28 cellular contexts compared by ENCODE assay signal in the genomic region with DNA sequence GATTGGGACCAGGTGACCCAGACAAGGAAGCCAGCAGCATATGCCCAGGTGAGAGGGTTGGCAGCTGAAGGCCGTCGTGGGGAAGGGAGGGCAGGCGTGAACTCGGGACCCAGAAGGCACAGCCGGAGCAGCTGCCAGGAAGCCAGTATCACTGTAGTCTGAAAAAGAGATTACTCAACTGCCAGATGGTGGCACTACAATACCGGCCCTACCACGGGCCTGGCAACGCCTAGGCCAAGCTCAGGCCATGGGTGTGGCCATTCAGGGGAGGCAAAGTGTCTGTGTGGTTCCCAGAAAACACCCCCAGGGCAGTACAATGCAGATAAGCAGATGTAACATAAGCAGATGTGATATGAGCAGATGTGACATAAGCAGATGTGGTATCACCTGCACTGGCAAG.
DNase-seq lines count a peak whose midpoint lies in the region; ATAC-seq, FAIRE-seq and TF ChIP-seq lines count a peak whose summit lies in the region.
"Had no signal": no experiment of that assay in that cellular context is flagged by ENCODE, and none has a peak within 500 bp of the region (broad histone marks: within the 10 kb centered on the region; RNA-seq: fewer than 3 reads in every experiment).

No MANE protein-coding gene starts in this region.

- TF ChIP-seq EP300 in A549 (IDR thresholded peaks at IDR 0.05) (no peak), GM12878 (IDR thresholded peaks at IDR 0.05; ENCODE audit: borderline replicate concordance in 1 of 2, control insufficient read depth in 1 of 2, low read depth in 2 of 2, low read length in 2 of 2) (no peak)

- RAD21 ChIA-PET in GM12878 (lab: Charles Lee; ENCODE audit: unreplicated experiment): no interaction called here

- H3K4me3 Mint-ChIP-seq in HFFc6 (no peak overlapping the region), natural killer cell (no peak overlapping the region)
- H3K4me3 Mint-ChIP-seq: activated T-cell treated with anti-CD3 and anti-CD28 coated beads, Interleukin-2, amount 50 U/mL, for 4 hours; immature natural killer cell; memory B cell; naive B cell had no signal

- H3K36me3 Mint-ChIP-seq in HFFc6 (ENCODE audit: low read depth) (no peaks in the 10 kb centered on the region), natural killer cell (no peaks in the 10 kb centered on the region)
- H3K36me3 Mint-ChIP-seq: memory B cell, naive B cell had no signal

- ATAC-seq in A549 (peak in 1 of 2 experiments; percentile 51; a peak in 3 of 6 replicates), Panc1 (0 out of 2 replicates have a peak, but pooled peaks have one; percentile 46), GM12878 (no peak), HG02938 (IDR thresholded peaks at IDR 0.05; ENCODE audit: unreplicated experiment) (no peak), natural killer cell (no peak)
- ATAC-seq: activated T-cell treated with anti-CD3 and anti-CD28 coated beads, Interleukin-2, amount 50 U/mL, for 4 hours had no signal

- H3K9ac ChIP-seq in GM12878 (ENCODE audit: control insufficient read depth, insufficient read depth, low read length): no peak overlapping the region

- CTCF ChIA-PET in A549 (lab: Yijun Ruan, JAX) (interaction anchor here (1.2 kb wide), 1 partner anchor 10 kb away, joined by 3 read pairs; no protein-coding TSS in a partner anchor), Panc1 (lab: Charles Lee) (no interaction called here), GM12878 (lab: Yijun Ruan, JAX) (no interaction called here)

- no peaks in the 10 kb centered on the region for H3K27me3 ChIP-seq in Panc1 (ENCODE audit: control insufficient read depth, insufficient read depth, low read length)
- no peaks in the 10 kb centered on the region for H3K27me3 ChIP-seq in GM12878 (replicated peaks in 1 of 2; ENCODE audit: control insufficient read depth in 2 of 2, insufficient read depth in 2 of 2, low read length in 1 of 2)
- H3K27me3 ChIP-seq: SJCRH30 had no signal

- in situ Hi-C loops in Panc1 (cut with HindIII; ENCODE audit: low pct_unique_long_range_greater_than_20kb, low sequenced_read_pairs): no loop called here
- in situ Hi-C loops in GM12878 (cut with MboI): no loop called here

- H3K4me2 ChIP-seq in A549: no peak overlapping the region
- H3K4me2 ChIP-seq in GM12878 (ENCODE audit: control insufficient read depth, insufficient read depth): no peak overlapping the region

- no peak for FAIRE-seq in A549 (lab: Jason Lieb, UNC)
- no peak for FAIRE-seq in GM12878 (lab: Jason Lieb, UNC)
- FAIRE-seq: D721Med, endometrium, frontal cortex, GM12892, RCC 7860, TTC549 had no signal

- H3K4me1 ChIP-seq in A549 (no peaks in the 10 kb centered on the region), Panc1 (ENCODE audit: control insufficient read depth, insufficient read depth, low read length) (no peaks in the 10 kb centered on the region), GM12878 (ENCODE audit: control insufficient read depth, insufficient read depth, low read length) (no peaks in the 10 kb centered on the region)

- peaks cover 16% of the 10 kb centered on the region for H3K4me1 Mint-ChIP-seq in HFFc6 (ENCODE audit: low read depth)
- H3K4me1 Mint-ChIP-seq in natural killer cell: peaks cover 9 to 13% of the 10 kb centered on the region in 2 donors
- H3K4me1 Mint-ChIP-seq: immature natural killer cell, memory B cell, naive B cell had no signal

- H3K4me3 ChIP-seq in A549 (no peak overlapping the region), Panc1 (ENCODE audit: low read depth in 2 of 2, low read length in 2 of 2) (no peak overlapping the region), GM12878 (no peak overlapping the region)
- H3K4me3 ChIP-seq: SJCRH30 had no signal

- H3K36me3 ChIP-seq in Panc1 (ENCODE audit: control insufficient read depth, insufficient read depth, low read length) (no peaks in the 10 kb centered on the region), GM12878 (ENCODE audit: control insufficient read depth in 2 of 2, insufficient read depth in 2 of 2, low read length in 1 of 2) (no peaks in the 10 kb centered on the region)
- H3K36me3 ChIP-seq: SJCRH30 had no signal

- H3K9me3 Mint-ChIP-seq in HFFc6 (no peaks in the 10 kb centered on the region), natural killer cell (no peaks in the 10 kb centered on the region)
- H3K9me3 Mint-ChIP-seq: activated T-cell treated with anti-CD3 and anti-CD28 coated beads, Interleukin-2, amount 50 U/mL, for 4 hours; immature natural killer cell; memory B cell; naive B cell had no signal

- H3K9me3 ChIP-seq in A549 (no peaks in the 10 kb centered on the region), Panc1 (ENCODE audit: control insufficient read depth, insufficient read depth, low read depth, low read length) (no peaks in the 10 kb centered on the region), GM12878 (replicated peaks; ENCODE audit: control insufficient read depth, insufficient read depth, low read length) (no peaks in the 10 kb centered on the region)
- H3K9me3 ChIP-seq: SJCRH30 had no signal

- H3K27ac Mint-ChIP-seq in HFFc6 (no peak overlapping the region), natural killer cell (no peak overlapping the region)
- H3K27ac Mint-ChIP-seq: memory B cell, naive B cell had no signal

- no peak for TF ChIP-seq CTCF in A549 (IDR thresholded peaks at IDR 0.05)
- peak; percentile 9; the same call in 1 of the 2 replicates for TF ChIP-seq CTCF in HFFc6 (IDR thresholded peaks at IDR 0.05)
- TF ChIP-seq CTCF in Panc1 (IDR thresholded peaks at IDR 0.05): no peak
- TF ChIP-seq CTCF in GM12878 (IDR thresholded peaks at IDR 0.05 in 2 of 3, conservative IDR thresholded peaks at IDR 0.05 in 1 of 3; ENCODE audit: control insufficient read depth in 2 of 3, extremely low read depth in 1 of 3, insufficient read depth in 1 of 3, low read depth in 3 of 3, low read length in 3 of 3): no peak
- no peak for TF ChIP-seq CTCF in natural killer cell (IDR thresholded peaks at IDR 0.05)

- H2AFZ ChIP-seq in GM12878 (ENCODE audit: control insufficient read depth, low read depth, low read length): no peak overlapping the region

- H4K20me1 ChIP-seq in GM12878 (ENCODE audit: control insufficient read depth, insufficient read depth): no peaks in the 10 kb centered on the region

- TF ChIP-seq RAD21 in A549 (conservative IDR thresholded peaks at IDR 0.05 in 1 of 2, IDR thresholded peaks at IDR 0.05 in 1 of 2) (peak; percentile 12 to 44; a peak in 2 of 5 replicates), GM12878 (IDR thresholded peaks at IDR 0.05; ENCODE audit: insufficient read depth, low read depth, low read length) (0 out of 2 replicates have a peak, but pooled peaks have one; percentile 5)

- intact Hi-C loops in Panc1 (cut with micrococcal nuclease; ENCODE audit: unreplicated experiment) (no loop called here), GM12878 (cut with micrococcal nuclease; ENCODE audit: unreplicated experiment) (no loop called here), natural killer cell (cut with micrococcal nuclease) (no loop called here)

- POLR2A ChIA-PET in A549 (lab: Yijun Ruan, JAX): no interaction called here
- POLR2A ChIA-PET in Panc1 (lab: Charles Lee): no interaction called here
- POLR2A ChIA-PET in GM12878 (lab: Charles Lee): no interaction called here

- WGBS in A549 (ENCODE audit: missing lambda C conversion rate): 72% methylated on average over 5 of the region's 8 CpGs
- 27% methylated on average over 8 of the region's 8 CpGs for WGBS in GM12878 (ENCODE audit: insufficient coverage, insufficient replicate concordance, low lambda C conversion rate, missing lambda C conversion rate)

- SMC1A ChIA-PET in GM12878 (lab: Charles Lee; ENCODE audit: uncharacterized antibody, unreplicated experiment): no interaction called here

- H3K27ac ChIP-seq in A549: no peak overlapping the region
- H3K27ac ChIP-seq in Panc1 (ENCODE audit: low read length): no peak overlapping the region
- no peak overlapping the region for H3K27ac ChIP-seq in GM12878 (ENCODE audit: control insufficient read depth, insufficient read depth)
- H3K27ac ChIP-seq: SJCRH30 had no signal

- DNase-seq in A549 (ENCODE audit: low read depth in 1 of 2, low spot score in 1 of 2): no peak
- no peak for DNase-seq in HFFc6
- no peak for DNase-seq in Panc1 (ENCODE audit: low read depth, low spot score)
- no peak for DNase-seq in GM12878 (ENCODE audit: low read depth, low spot score)
- no peak for DNase-seq in AG08395 (ENCODE audit: low spot score)
- no peak for DNase-seq in occipital lobe (lab: John Stamatoyannopoulos, UW)
- DNase-seq in natural killer cell: no peak
- DNase-seq: activated CD4-positive, alpha-beta T cell treated with anti-CD3 and anti-CD28 coated beads for 48 hours; activated T-cell treated with anti-CD3 and anti-CD28 coated beads, Interleukin-2, amount 50 U/mL, for 4 hours; C1 segment of cervical spinal cord; cerebellar nuclear complex; hippocampal formation; immature natural killer cell; naive B cell; NCI-H1436 treated with DMSO at 0.1 percent for 48 hours; NCI-H524; SJCRH30; stimulated activated CD4-positive, alpha-beta T cell treated with anti-CD3 and anti-CD28 coated beads, Interleukin-15, amount 100 ng/mL, for 24 hours; stimulated activated naive CD4-positive, alpha-beta T cell treated with Interleukin-2 at 50 U/mL for 16 hours; T-helper 1 cell had no signal

- no peaks in the 10 kb centered on the region for H3K79me2 ChIP-seq in GM12878 (ENCODE audit: control insufficient read depth, insufficient read depth, low read length)

- no TSS peak for BruUV-seq in Panc1 (replicated peaks; lab: Mats Ljungman, UMichigan)
- no TSS peak for BruUV-seq in GM12878 (replicated peaks; lab: Mats Ljungman, UMichigan)

- H3K27me3 Mint-ChIP-seq in HFFc6 (ENCODE audit: insufficient read depth) (peaks cover 6% of the 10 kb centered on the region), natural killer cell (ENCODE audit: low read depth in 2 of 2) (peaks cover 9 to 12% of the 10 kb centered on the region in 2 donors)

- TF ChIP-seq POLR2A in A549 (IDR thresholded peaks at IDR 0.05; ENCODE audit: low read length) (no peak), GM12878 (IDR thresholded peaks at IDR 0.05; ENCODE audit: low read depth, low read length) (no peak)

TF ChIP-seq in A549, 52 proteins besides CTCF, POLR2A, EP300 and RAD21 (continues in another document):
- TF ChIP-seq FOSL2 (IDR thresholded peaks at IDR 0.05) (no peak), FOSL2 (CRISPR knock-in tag; IDR thresholded peaks at IDR 0.05) (no peak), NPAS2 (CRISPR knock-in tag; IDR thresholded peaks at IDR 0.05; ENCODE audit: borderline replicate concordance) (no peak), RFX5 (IDR thresholded peaks at IDR 0.05) (no peak), JUNB (IDR thresholded peaks at IDR 0.05) (no peak), NR3C1 (IDR thresholded peaks at IDR 0.05) (no peak), RCOR1 (IDR thresholded peaks at IDR 0.05; ENCODE audit: low read depth, low read length) (no peak), CBX8 (IDR thresholded peaks at IDR 0.05) (no peak)

TF ChIP-seq in GM12878, 131 proteins besides CTCF, POLR2A, EP300 and RAD21:
- no peak for TF ChIP-seq RELA (IDR thresholded peaks at IDR 0.05; ENCODE audit: borderline replicate concordance, partially characterized antibody)

Comparison
In these comparisons a context has a peak if more than half of its experiments do, and no peak if none do; other contexts are left out.
1. Of the 24 proteins assayed by ChIP-seq in both GM12878 and A549: peak only in GM12878: none; only in A549: none; in both: RAD21; in neither: 23.